14 cellular contexts compared by ENCODE assay signal in the genomic region with DNA sequence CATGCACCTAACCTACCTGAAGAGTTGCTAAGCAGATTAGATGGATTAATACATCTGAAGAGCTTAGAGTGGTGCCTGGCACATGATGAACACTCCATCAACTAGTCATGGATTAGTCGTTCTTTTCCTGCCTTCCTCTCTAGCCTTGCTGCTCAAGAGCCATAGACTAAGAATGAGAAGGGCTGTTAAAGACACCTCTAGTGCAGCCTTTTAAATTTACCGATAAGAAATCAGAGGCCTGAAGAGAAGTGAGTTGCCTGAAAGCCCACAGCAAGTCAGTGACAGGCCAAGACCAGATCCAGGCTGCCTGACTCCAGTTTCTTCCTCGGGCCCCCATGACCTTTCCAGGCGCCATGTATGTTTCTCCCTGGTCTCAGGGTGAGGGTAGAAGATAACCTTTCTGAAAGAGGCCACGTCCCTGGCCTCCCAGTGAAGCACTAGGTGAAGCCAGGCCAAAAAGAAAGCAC. TPM values are rescaled to one million over a fixed set of nuclear protein-coding genes. Genes with fewer than 3 reads are reported as not detected.
A peak's percentile ranks its signal among the peaks of the same experiment; 100 is the strongest.
DNase-seq lines count a peak whose midpoint lies in the region; ATAC-seq and TF ChIP-seq lines count a peak whose summit lies in the region.
"Had no signal": no experiment of that assay in that cellular context is flagged by ENCODE, and none has a peak within 500 bp of the region (broad histone marks: within the 10 kb centered on the region; RNA-seq: fewer than 3 reads in every experiment).

No MANE protein-coding gene starts in this region.

- H3K9me3 Mint-ChIP-seq in Caco-2 (ENCODE audit: unreplicated experiment): no peaks in the 10 kb centered on the region
- no peaks in the 10 kb centered on the region for H3K9me3 Mint-ChIP-seq in activated T-helper 2 cell treated with anti-CD3 and anti-CD28 coated beads, Interferon-gamma antibody, Interleukin-2, Interleukin-4, amounts not matched to agents 10 μg/mL and 5 μg/mL and 100 μg/mL, durations not matched to agents 14 hours and 24 hours and 36 hours
- H3K9me3 Mint-ChIP-seq: neural crest cell had no signal

- no peak overlapping the region for H2AFZ ChIP-seq in PC-9

- intact Hi-C loops in Caco-2 (cut with micrococcal nuclease; ENCODE audit: unreplicated experiment) (loop anchor here (2.0 kb wide), 1 partner anchor 25 kb away; no protein-coding TSS in a partner anchor), PC-9 (cut with micrococcal nuclease; ENCODE audit: unreplicated experiment) (loop anchor here (1.0 to 5.0 kb wide), 5 partner anchors 8 to 121 kb away; no protein-coding TSS in a partner anchor), esophagus muscularis mucosa (cut with DNase I) (no loop called here), gastrocnemius medialis (cut with DNase I; ENCODE audit: low total_unique reads) (no loop called here)
- intact Hi-C loops in activated T-helper 2 cell treated with anti-CD3 and anti-CD28 coated beads, Interferon-gamma antibody, Interleukin-2, Interleukin-4, amounts not matched to agents 10 μg/mL and 5 μg/mL and 100 μg/mL, durations not matched to agents 14 hours and 24 hours and 36 hours (cut with micrococcal nuclease): no loop called here

- DNase-seq in Caco-2 (no peak), PC-9 (no peak), esophagus muscularis mucosa (ENCODE audit: extremely low spot score) (no peak), gastrocnemius medialis (no peak), epidermal melanocyte (ENCODE audit: insufficient read length, low spot score) (no peak)
- no peak for DNase-seq in activated T-helper 2 cell treated with anti-CD3 and anti-CD28 coated beads, Interferon-gamma antibody, Interleukin-2, Interleukin-4, amounts not matched to agents 10 μg/mL and 5 μg/mL and 100 μg/mL, durations not matched to agents 14 hours and 24 hours and 36 hours (ENCODE audit: low spot score)
- DNase-seq: activated CD4-positive, alpha-beta T cell treated with anti-CD3 and anti-CD28 coated beads for 4 hours; brain microvascular endothelial cell; NCI-H2029 treated with DMSO at 0.1 percent for 48 hours; stimulated activated CD4-positive, alpha-beta T cell treated with anti-CD3 and anti-CD28 coated beads, Interleukin-15, amount 100 ng/mL, for 24 hours had no signal

- peak overlapping the region; percentile 75 for H3K4me2 ChIP-seq in PC-9

- H3K36me3 Mint-ChIP-seq in Caco-2 (ENCODE audit: insufficient read depth, unreplicated experiment): peaks cover 12% of the 10 kb centered on the region
- no peaks in the 10 kb centered on the region for H3K36me3 Mint-ChIP-seq in activated T-helper 2 cell treated with anti-CD3 and anti-CD28 coated beads, Interferon-gamma antibody, Interleukin-2, Interleukin-4, amounts not matched to agents 10 μg/mL and 5 μg/mL and 100 μg/mL, durations not matched to agents 14 hours and 24 hours and 36 hours (ENCODE audit: low read depth)

- peaks cover 39% of the 10 kb centered on the region for H3K4me1 Mint-ChIP-seq in Caco-2 (ENCODE audit: low read depth, unreplicated experiment)
- peaks cover 1% of the 10 kb centered on the region for H3K4me1 Mint-ChIP-seq in activated T-helper 2 cell treated with anti-CD3 and anti-CD28 coated beads, Interferon-gamma antibody, Interleukin-2, Interleukin-4, amounts not matched to agents 10 μg/mL and 5 μg/mL and 100 μg/mL, durations not matched to agents 14 hours and 24 hours and 36 hours (ENCODE audit: low read depth)

- no peaks in the 10 kb centered on the region for H3K9me2 ChIP-seq in PC-9 (ENCODE audit: insufficient read depth)

- H3K9me3 ChIP-seq in Caco-2 (no peaks in the 10 kb centered on the region), PC-9 (ENCODE audit: insufficient read depth, low read depth) (no peaks in the 10 kb centered on the region), esophagus muscularis mucosa (no peaks in the 10 kb centered on the region), gastrocnemius medialis (no peaks in the 10 kb centered on the region)

- peak overlapping the region; percentile 52 for H3K27ac Mint-ChIP-seq in Caco-2 (ENCODE audit: unreplicated experiment)
- H3K27ac Mint-ChIP-seq in activated T-helper 2 cell treated with anti-CD3 and anti-CD28 coated beads, Interferon-gamma antibody, Interleukin-2, Interleukin-4, amounts not matched to agents 10 μg/mL and 5 μg/mL and 100 μg/mL, durations not matched to agents 14 hours and 24 hours and 36 hours: no peak overlapping the region

- peak in 1 of 2 donors; percentile 12 for ATAC-seq in gastrocnemius medialis
- ATAC-seq in HG02970 (IDR thresholded peaks at IDR 0.05; ENCODE audit: low FRiP score, unreplicated experiment): no peak
- ATAC-seq in HG03565 (IDR thresholded peaks at IDR 0.05; ENCODE audit: unreplicated experiment): no peak

- no peaks in the 10 kb centered on the region; the same call in 1 of the 2 replicates for H4K20me1 ChIP-seq in PC-9 (ENCODE audit: insufficient read depth)

- 67% methylated on average over 5 of the region's 5 CpGs for WGBS in esophagus muscularis mucosa

- POLR2A ChIA-PET in Caco-2 (lab: Charles Lee): interaction anchor here (0.5 kb wide), 1 partner anchor 9 kb away, joined by 4 read pairs; no protein-coding TSS in a partner anchor
- POLR2A ChIA-PET in PC-9 (lab: Charles Lee; ENCODE audit: unreplicated experiment): interaction anchor here (0.6 kb wide), 1 partner anchor 9 kb away, joined by 11 read pairs; no protein-coding TSS in a partner anchor

- H3K4me3 ChIP-seq in Caco-2 (ENCODE audit: low read depth, low read length) (no peak overlapping the region), PC-9 (peak overlapping the region; percentile 37), esophagus muscularis mucosa (no peak overlapping the region), gastrocnemius medialis (no peak overlapping the region)

- H3K27ac ChIP-seq in PC-9 (peak overlapping the region; percentile 95), esophagus muscularis mucosa (replicated peaks in 1 of 4) (peak overlapping the region; percentile 85 to 92 (median 88)), gastrocnemius medialis (peak overlapping the region; percentile 84 to 95 (median 88))
- H3K27ac ChIP-seq: brain microvascular endothelial cell had no signal

- TF ChIP-seq CTCF in Caco-2 (IDR thresholded peaks at IDR 0.05; ENCODE audit: insufficient read depth in 1 of 2, low read depth in 1 of 2, low read length in 1 of 2, severe bottlenecking in 1 of 2, unreplicated experiment in 1 of 2) (no peak), PC-9 (conservative IDR thresholded peaks at IDR 0.05) (no peak), esophagus muscularis mucosa (IDR thresholded peaks at IDR 0.05) (no peak), gastrocnemius medialis (IDR thresholded peaks at IDR 0.05 in 4 of 5, conservative IDR thresholded peaks at IDR 0.05 in 1 of 5) (no peak)

- TF ChIP-seq EP300 in esophagus muscularis mucosa (IDR thresholded peaks at IDR 0.05): no peak

- peaks cover 89% of the 10 kb centered on the region for H3K79me2 ChIP-seq in PC-9 (ENCODE audit: low read depth)

- peaks cover 47% of the 10 kb centered on the region for H3F3A ChIP-seq in PC-9 (ENCODE audit: insufficient read depth, low read depth)

- TF ChIP-seq POLR2A in esophagus muscularis mucosa (IDR thresholded peaks at IDR 0.05; ENCODE audit: low read depth) (no peak), gastrocnemius medialis (IDR thresholded peaks at IDR 0.05) (no peak)

- no TSS peak for BruUV-seq in Caco-2 (replicated peaks; lab: Mats Ljungman, UMichigan)
- no TSS peak for BruUV-seq in PC-9 (replicated peaks; lab: Mats Ljungman, UMichigan)

- no peak overlapping the region for H3K4me3 Mint-ChIP-seq in Caco-2 (ENCODE audit: unreplicated experiment)
- H3K4me3 Mint-ChIP-seq in activated T-helper 2 cell treated with anti-CD3 and anti-CD28 coated beads, Interferon-gamma antibody, Interleukin-2, Interleukin-4, amounts not matched to agents 10 μg/mL and 5 μg/mL and 100 μg/mL, durations not matched to agents 14 hours and 24 hours and 36 hours (ENCODE audit: low read depth): no peak overlapping the region
- H3K4me3 Mint-ChIP-seq: neural crest cell had no signal

- CTCF ChIA-PET in Caco-2 (lab: Charles Lee) (interaction anchor here (0.9 kb wide), 1 partner anchor 49 kb away, joined by 4 read pairs; no protein-coding TSS in a partner anchor), PC-9 (lab: Charles Lee) (interaction anchor here (0.6 kb wide), 1 partner anchor 8 kb away, joined by 3 read pairs; no protein-coding TSS in a partner anchor)

- no peaks in the 10 kb centered on the region for H3K27me3 Mint-ChIP-seq in Caco-2 (ENCODE audit: insufficient read depth, unreplicated experiment)
- peaks cover 5% of the 10 kb centered on the region for H3K27me3 Mint-ChIP-seq in activated T-helper 2 cell treated with anti-CD3 and anti-CD28 coated beads, Interferon-gamma antibody, Interleukin-2, Interleukin-4, amounts not matched to agents 10 μg/mL and 5 μg/mL and 100 μg/mL, durations not matched to agents 14 hours and 24 hours and 36 hours (ENCODE audit: low read depth)

- H3K27me3 ChIP-seq in Caco-2 (replicated peaks; ENCODE audit: control insufficient read depth, insufficient read depth, low read length) (no peaks in the 10 kb centered on the region), PC-9 (ENCODE audit: insufficient read depth, low read depth) (no peaks in the 10 kb centered on the region), esophagus muscularis mucosa (no peaks in the 10 kb centered on the region), gastrocnemius medialis (no peaks in the 10 kb centered on the region)
- H3K27me3 ChIP-seq: brain microvascular endothelial cell had no signal

- in situ Hi-C loops in gastrocnemius medialis (cut with MboI; ENCODE audit: low sequenced_read_pairs in 4 of 4): no loop called here

- H3K4me1 ChIP-seq in Caco-2: peaks cover 37% of the 10 kb centered on the region
- H3K4me1 ChIP-seq in PC-9 (replicated peaks; ENCODE audit: insufficient read depth): peaks cover 88% of the 10 kb centered on the region
- H3K4me1 ChIP-seq in esophagus muscularis mucosa: peaks cover 51 to 100% (median 92%) of the 10 kb centered on the region in 4 donors
- H3K4me1 ChIP-seq in gastrocnemius medialis: peaks cover 82 to 90% of the 10 kb centered on the region in 2 donors

- H3K36me3 ChIP-seq in Caco-2 (ENCODE audit: control insufficient read depth, insufficient read depth, low read length): no peaks in the 10 kb centered on the region
- H3K36me3 ChIP-seq in PC-9 (ENCODE audit: low read depth): peaks cover 23% of the 10 kb centered on the region
- peaks cover 0 to 11% (median 8%) of the 10 kb centered on the region in 4 donors for H3K36me3 ChIP-seq in esophagus muscularis mucosa
- no peaks in the 10 kb centered on the region for H3K36me3 ChIP-seq in gastrocnemius medialis
- H3K36me3 ChIP-seq: brain microvascular endothelial cell had no signal

RNA-seq across cellular contexts. Expression of a gene that starts 6.5 kb away (rescaled TPM):
- total RNA-seq in Caco-2 (2022) (86.5 and 89.0 TPM in 2 replicates), PC-9 (2021) (97.0 and 108 TPM in 2 replicates), esophagus muscularis mucosa (10 to 100 TPM; 40.3 to 59.4 (median 53.5) TPM), gastrocnemius medialis (10 to 100 TPM in 2 of 4 donors, 1 to 10 TPM in 2; 7.9 to 21.0 (median 11.8) TPM)
- 0.55 and 0.85 TPM in 2 replicates for total RNA-seq in activated T-helper 2 cell treated with anti-CD3 and anti-CD28 coated beads, Interferon-gamma antibody, Interleukin-2, Interleukin-4, amounts not matched to agents 10 μg/mL and 5 μg/mL and 100 μg/mL, durations not matched to agents 14 hours and 24 hours and 36 hours

RNA-seq across cellular contexts. Expression of a gene that starts 41.1 kb away (rescaled TPM):
- total RNA-seq in Caco-2 (2022): 0.57 and 0.60 TPM in 2 replicates
- 0.23 TPM in 1 of 2 replicates, not detected in the other for total RNA-seq in PC-9 (2021)
- total RNA-seq in esophagus muscularis mucosa: 10 to 100 TPM; 51.4 to 72.6 (median 68.1) TPM
- total RNA-seq in gastrocnemius medialis: under 1 TPM in 2 of 4 donors, not detected in 2; 0.36 to 0.49 TPM
- not detected in 2 replicates for total RNA-seq in activated T-helper 2 cell treated with anti-CD3 and anti-CD28 coated beads, Interferon-gamma antibody, Interleukin-2, Interleukin-4, amounts not matched to agents 10 μg/mL and 5 μg/mL and 100 μg/mL, durations not matched to agents 14 hours and 24 hours and 36 hours
- total RNA-seq: G401, neural crest cell had no signal

Comparison
In these comparisons a context has a peak if more than half of its experiments do, and no peak if none do; other contexts are left out.
1. RNA of a gene that starts 41.1 kb away (total RNA-seq): 51.4 to 72.6 TPM in esophagus muscularis mucosa; 0.57 to 0.60 TPM in Caco-2, 0.36 to 0.49 TPM in gastrocnemius medialis, 0.23 TPM in PC-9 and not detected in activated T-helper 2 cell treated with anti-CD3 and anti-CD28 coated beads, Interferon-gamma antibody, Interleukin-2, Interleukin-4, amounts not matched to agents 10 μg/mL and 5 μg/mL and 100 μg/mL, durations not matched to agents 14 hours and 24 hours and 36 hours; every median in the first group is over 10 times any median in the second.
2. intact Hi-C loops: an anchor here in Caco-2 (2.0 kb wide) and PC-9 (1.0 to 5.0 kb wide); none called in esophagus muscularis mucosa, gastrocnemius medialis and activated T-helper 2 cell treated with anti-CD3 and anti-CD28 coated beads, Interferon-gamma antibody, Interleukin-2, Interleukin-4, amounts not matched to agents 10 μg/mL and 5 μg/mL and 100 μg/mL, durations not matched to agents 14 hours and 24 hours and 36 hours.
3. Peak in every context shown above with its lines, with median percentiles within 50 percentile points of each other: H3K27ac ChIP-seq.